In the genomic region with DNA sequence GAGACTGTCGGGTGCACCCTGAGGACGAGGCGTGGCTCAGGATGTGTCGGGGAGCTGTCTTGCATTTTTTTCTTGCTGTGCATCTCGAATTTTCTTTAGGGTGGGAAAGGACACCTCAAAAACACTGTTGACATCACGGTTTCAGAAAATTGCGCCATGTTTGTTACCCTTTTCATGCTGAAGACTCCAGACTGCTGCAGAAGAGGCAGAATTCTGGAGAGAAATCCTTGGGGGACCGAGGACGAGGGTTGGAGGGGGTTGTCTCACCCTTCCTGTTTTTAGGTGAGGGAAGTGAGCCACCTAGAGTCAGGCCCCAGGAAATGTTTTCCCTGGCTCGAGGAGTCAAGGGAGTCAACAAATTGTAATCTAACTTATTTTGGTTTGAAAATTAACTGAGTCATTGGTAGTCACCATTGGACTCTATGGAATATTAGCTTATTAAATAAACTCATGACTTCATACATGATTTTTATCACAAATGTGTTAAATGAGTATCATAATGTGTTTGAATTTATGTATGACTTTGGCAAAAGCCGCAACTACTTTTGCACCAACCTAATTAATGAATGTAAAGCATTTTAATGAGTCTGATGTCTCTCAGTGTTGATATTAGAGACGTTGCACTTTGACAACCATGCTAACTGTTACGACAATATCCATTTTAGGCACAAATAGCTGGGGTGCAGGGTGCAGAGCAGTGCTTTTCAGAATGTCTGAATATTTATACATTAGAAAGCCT, we compare ENCODE assay signal across 9 cellular contexts. TPM values are rescaled to one million over a fixed set of nuclear protein-coding genes. Genes with fewer than 3 reads are reported as not detected.
DNase-seq lines count a peak whose midpoint lies in the region; ATAC-seq lines count a peak whose summit lies in the region.
"Had no signal": no experiment of that assay in that cellular context is flagged by ENCODE, and none has a peak within 500 bp of the region (broad histone marks: within the 10 kb centered on the region; RNA-seq: fewer than 3 reads in every experiment).

No MANE protein-coding gene starts in this region.

- H3K4me3 Mint-ChIP-seq in stimulated activated effector memory CD8-positive, alpha-beta T cell treated with anti-CD3 and anti-CD28 coated beads, Interleukin-12 subunit alpha, Interleukin-12 subunit beta, amount 100 ng/mL, for 72 hours: peak overlapping the region; percentile 89

- DNase-seq in CD1c-positive myeloid dendritic cell (ENCODE audit: extremely low spot score) (peak; percentile 73), NCI-H524 treated with DMSO at 0.1 percent for 48 hours (lab: John Stamatoyannopoulos, UW) (peak; percentile 23)
- peak; percentile 24 to 51 for DNase-seq in activated CD8-positive, alpha-beta memory T cell treated with anti-CD3 and anti-CD28 coated beads for 4 hours (ENCODE audit: low read depth in 2 of 2)
- no peak for DNase-seq in stimulated activated effector memory CD8-positive, alpha-beta T cell treated with anti-CD3 and anti-CD28 coated beads, Interleukin-12 subunit alpha, Interleukin-12 subunit beta, amount 100 ng/mL, for 72 hours (ENCODE audit: low spot score in 2 of 2)

- peaks cover 26% of the 10 kb centered on the region for H3K36me3 Mint-ChIP-seq in stimulated activated effector memory CD8-positive, alpha-beta T cell treated with anti-CD3 and anti-CD28 coated beads, Interleukin-12 subunit alpha, Interleukin-12 subunit beta, amount 100 ng/mL, for 72 hours

- H3K9me3 Mint-ChIP-seq in stimulated activated effector memory CD8-positive, alpha-beta T cell treated with anti-CD3 and anti-CD28 coated beads, Interleukin-12 subunit alpha, Interleukin-12 subunit beta, amount 100 ng/mL, for 72 hours: no peaks in the 10 kb centered on the region

- H3K27ac Mint-ChIP-seq in stimulated activated effector memory CD8-positive, alpha-beta T cell treated with anti-CD3 and anti-CD28 coated beads, Interleukin-12 subunit alpha, Interleukin-12 subunit beta, amount 100 ng/mL, for 72 hours: peak overlapping the region; percentile 93

- peaks cover 14% of the 10 kb centered on the region for H3K4me1 ChIP-seq in muscle layer of colon (ENCODE audit: insufficient read depth, low read length)

- peak; percentile 35 for ATAC-seq in GM19043 (IDR thresholded peaks at IDR 0.05; ENCODE audit: low read depth, unreplicated experiment)
- ATAC-seq in HG03354 (IDR thresholded peaks at IDR 0.05; ENCODE audit: poor library complexity, severe bottlenecking, unreplicated experiment): peak; percentile 64
- ATAC-seq in esophagus mucosa: peak; percentile 67
- ATAC-seq in stimulated activated effector memory CD8-positive, alpha-beta T cell treated with anti-CD3 and anti-CD28 coated beads, Interleukin-12 subunit alpha, Interleukin-12 subunit beta, amount 100 ng/mL, for 72 hours: peak; percentile 73

- H3K4me1 Mint-ChIP-seq in stimulated activated effector memory CD8-positive, alpha-beta T cell treated with anti-CD3 and anti-CD28 coated beads, Interleukin-12 subunit alpha, Interleukin-12 subunit beta, amount 100 ng/mL, for 72 hours: peaks cover 23% of the 10 kb centered on the region

- H3K27ac ChIP-seq in muscle layer of colon (ENCODE audit: low read depth, low read length): peak overlapping the region; percentile 86

- peak overlapping the region; percentile 53 to 86 for H3K4me3 ChIP-seq in muscle layer of colon (ENCODE audit: low read depth in 1 of 2, low read length in 2 of 2)

- peak overlapping the region; percentile 6 for H3K9ac ChIP-seq in muscle layer of colon (ENCODE audit: low read length)

- H3K27me3 ChIP-seq in muscle layer of colon (ENCODE audit: control insufficient read depth in 1 of 2, insufficient read depth in 2 of 2, low read length in 2 of 2): peaks cover 0 to 3% of the 10 kb centered on the region in 2 donors

- no peaks in the 10 kb centered on the region for H3K9me3 ChIP-seq in muscle layer of colon (ENCODE audit: low read length)

- H3K36me3 ChIP-seq in muscle layer of colon (ENCODE audit: insufficient read depth, low read length): no peaks in the 10 kb centered on the region

RNA-seq across cellular contexts. Expression of a gene that starts 0.7 kb away (rescaled TPM):
- total RNA-seq in esophagus mucosa: 7.3 TPM

RNA-seq across cellular contexts. Expression of a gene that starts 28.5 kb away (rescaled TPM):
- total RNA-seq in esophagus mucosa: 3.7 TPM
- total RNA-seq: subcutaneous adipose tissue had no signal

RNA-seq across cellular contexts. Expression of a gene that starts 55.4 kb away (rescaled TPM):
- total RNA-seq in esophagus mucosa: 7.7 TPM

RNA-seq across cellular contexts. Expression of a gene that starts 55.5 kb away (rescaled TPM):
- 4.0 TPM for total RNA-seq in esophagus mucosa

Comparison
In these comparisons a context has a peak if more than half of its experiments do, and no peak if none do; other contexts are left out.
1. DNase-seq: peak in CD1c-positive myeloid dendritic cell (single experiment), NCI-H524 treated with DMSO at 0.1 percent for 48 hours (single experiment) and activated CD8-positive, alpha-beta memory T cell treated with anti-CD3 and anti-CD28 coated beads for 4 hours (2 of 2); none in stimulated activated effector memory CD8-positive, alpha-beta T cell treated with anti-CD3 and anti-CD28 coated beads, Interleukin-12 subunit alpha, Interleukin-12 subunit beta, amount 100 ng/mL, for 72 hours (0 of 2).
2. Peak in every context shown above with its lines, with median percentiles within 50 percentile points of each other: ATAC-seq.